In genomic region chr4:145552181-145552822, GRCh38 we compare ENCODE assay signal across 12 cellular contexts.
DNase-seq lines count a peak whose midpoint lies in the region; ATAC-seq, FAIRE-seq and TF ChIP-seq lines count a peak whose summit lies in the region.
"Had no signal": no experiment of that assay in that cellular context is flagged by ENCODE, and none has a peak within 500 bp of the region (broad histone marks: within the 10 kb centered on the region; RNA-seq: fewer than 3 reads in every experiment).

No MANE protein-coding gene starts in this region.

- POLR2A ChIA-PET in PC-3 (lab: Charles Lee; ENCODE audit: unreplicated experiment), result no interaction called here
- POLR2A ChIA-PET in CD4-positive, alpha-beta memory T cell (lab: Charles Lee; ENCODE audit: partially characterized antibody), result no interaction called here

- H3K9me3 ChIP-seq in PC-3 (ENCODE audit: low read length), result no peaks in the 10 kb centered on the region
- no peaks in the 10 kb centered on the region for H3K9me3 ChIP-seq in CD4-positive, alpha-beta memory T cell (ENCODE audit: control insufficient read depth in 1 of 2, low read length in 2 of 2)

- CTCF ChIA-PET in PC-3 (lab: Charles Lee), result no interaction called here
- CTCF ChIA-PET in CD4-positive, alpha-beta memory T cell (lab: Charles Lee; ENCODE audit: partially characterized antibody), result no interaction called here

- H3K9me2 ChIP-seq in PC-3 (replicated peaks; ENCODE audit: low read length), result no peaks in the 10 kb centered on the region

- H3K4me2 ChIP-seq in PC-3 (ENCODE audit: low read length), result no peak overlapping the region

- no peak overlapping the region for H3K9ac ChIP-seq in PC-3 (ENCODE audit: low read length)

- no peak for TF ChIP-seq CTCF in PC-3 (conservative IDR thresholded peaks at IDR 0.05; ENCODE audit: low read depth, low read length)

- no peaks in the 10 kb centered on the region for H3K36me3 ChIP-seq in PC-3 (ENCODE audit: low read depth, low read length)
- no peaks in the 10 kb centered on the region for H3K36me3 ChIP-seq in CD4-positive, alpha-beta memory T cell (ENCODE audit: insufficient read depth, low read length)

- H3K27me3 Mint-ChIP-seq in memory B cell, result peaks cover 4% of the 10 kb centered on the region
- peaks cover 2 to 3% of the 10 kb centered on the region in 2 donors for H3K27me3 Mint-ChIP-seq in CD4-positive, alpha-beta memory T cell
- H3K27me3 Mint-ChIP-seq: naive B cell had no signal

- H3K4me3 ChIP-seq in PC-3 (ENCODE audit: low read length), result no peak overlapping the region
- H3K4me3 ChIP-seq in CD4-positive, alpha-beta memory T cell (ENCODE audit: low read length in 2 of 2), result no peak overlapping the region

- H3K27ac ChIP-seq in PC-3 (ENCODE audit: low read length), result no peak overlapping the region
- no peak overlapping the region for H3K27ac ChIP-seq in CD4-positive, alpha-beta memory T cell (ENCODE audit: low read depth, low read length)

- H3K4me1 Mint-ChIP-seq in memory B cell, result peaks cover 6% of the 10 kb centered on the region
- peaks cover 0 to 7% (median 2%) of the 10 kb centered on the region in 4 donors for H3K4me1 Mint-ChIP-seq in CD4-positive, alpha-beta memory T cell
- H3K4me1 Mint-ChIP-seq: endodermal cell had no signal

- H3K36me3 Mint-ChIP-seq in memory B cell, result no peaks in the 10 kb centered on the region
- H3K36me3 Mint-ChIP-seq in CD4-positive, alpha-beta memory T cell, result no peaks in the 10 kb centered on the region
- H3K36me3 Mint-ChIP-seq: naive B cell had no signal

- no peaks in the 10 kb centered on the region for H3K27me3 ChIP-seq in PC-3 (ENCODE audit: low read length)
- H3K27me3 ChIP-seq in CD4-positive, alpha-beta memory T cell (ENCODE audit: insufficient read depth, low read length), result no peaks in the 10 kb centered on the region

- peak; percentile 71 for ATAC-seq in GM18873 (IDR thresholded peaks at IDR 0.05; ENCODE audit: low FRiP score, unreplicated experiment)
- ATAC-seq in GM21576 (IDR thresholded peaks at IDR 0.05; ENCODE audit: unreplicated experiment), result peak; percentile 90
- peak; percentile 86 for ATAC-seq in HG03159 (IDR thresholded peaks at IDR 0.05; ENCODE audit: unreplicated experiment)
- ATAC-seq in memory B cell (ENCODE audit: low read depth), result no peak
- no peak for ATAC-seq in PC-3

- H3K4me3 Mint-ChIP-seq in memory B cell, result no peak overlapping the region
- H3K4me3 Mint-ChIP-seq in CD4-positive, alpha-beta memory T cell, result no peak overlapping the region
- H3K4me3 Mint-ChIP-seq: endodermal cell had no signal

- H3K79me2 ChIP-seq in PC-3 (ENCODE audit: low read length), result no peaks in the 10 kb centered on the region

- no peak for DNase-seq in memory B cell (ENCODE audit: low spot score in 2 of 2)
- no peak for DNase-seq in frontal cortex (ENCODE audit: low spot score in 2 of 2)
- no peak for DNase-seq in PC-3
- DNase-seq in CD4-positive, alpha-beta memory T cell, result no peak
- DNase-seq: Calu3, endodermal cell, naive B cell, NCI-H2107, Right ventricle myocardium superior had no signal

- intact Hi-C loops in PC-3 (cut with micrococcal nuclease), result loop anchor here (10.0 kb wide), 1 partner anchor 398 kb away; no protein-coding TSS in a partner anchor
- intact Hi-C loops in CD4-positive, alpha-beta memory T cell (cut with micrococcal nuclease), result no loop called here

- no peaks in the 10 kb centered on the region for H3F3A ChIP-seq in PC-3 (ENCODE audit: low read length, unreplicated experiment)

- BruUV-seq in PC-3 (replicated peaks; lab: Mats Ljungman, UMichigan), result no TSS peak

- H3K4me1 ChIP-seq in PC-3 (ENCODE audit: insufficient read depth, low read length), result peaks cover 10% of the 10 kb centered on the region
- no peaks in the 10 kb centered on the region for H3K4me1 ChIP-seq in CD4-positive, alpha-beta memory T cell (ENCODE audit: insufficient read depth, low read length)

- H3K9me3 Mint-ChIP-seq in memory B cell, result no peaks in the 10 kb centered on the region
- H3K9me3 Mint-ChIP-seq in CD4-positive, alpha-beta memory T cell, result no peaks in the 10 kb centered on the region
- H3K9me3 Mint-ChIP-seq: naive B cell had no signal

- no peak for FAIRE-seq in frontal cortex (lab: Jason Lieb, UNC)

- H2AFZ ChIP-seq in PC-3 (ENCODE audit: low read length), result no peak overlapping the region

- peak overlapping the region; percentile 65 for H3K27ac Mint-ChIP-seq in memory B cell
- no peak overlapping the region for H3K27ac Mint-ChIP-seq in CD4-positive, alpha-beta memory T cell
- H3K27ac Mint-ChIP-seq: endodermal cell had no signal

- no peaks in the 10 kb centered on the region for H4K20me1 ChIP-seq in PC-3 (ENCODE audit: low read length)

Comparison
In these comparisons a context has a peak if more than half of its experiments do, and no peak if none do; other contexts are left out.
1. ATAC-seq: peak in GM18873 (single experiment), GM21576 (single experiment) and HG03159 (single experiment); none in memory B cell (single experiment) and PC-3 (single experiment).